ENCODE assay signal across 14 cellular contexts in genomic region chr12:117020536-117021220, GRCh38.
"Had no signal": no experiment of that assay in that cellular context is flagged by ENCODE, and none has a peak within 500 bp of the region (broad histone marks: within the 10 kb centered on the region; RNA-seq: fewer than 3 reads in every experiment).

No MANE protein-coding gene starts in this region.

- H3K4me1 ChIP-seq: vagina had no signal

- H3K27ac ChIP-seq: skin epidermis, vagina had no signal

- H3K27me3 Mint-ChIP-seq: activated naive CD8-positive, alpha-beta T cell treated with anti-CD3 and anti-CD28 coated beads for 36 hours; effector memory CD8-positive, alpha-beta T cell; progenitor cell of endocrine pancreas had no signal

- DNase-seq: activated CD4-positive, alpha-beta T cell treated with anti-CD3 and anti-CD28 coated beads, Interleukin-2, amount 50 U/mL, for 4 hours; activated gamma-delta T cell treated with Interleukin-2 at 50 U/mL for 16 hours; activated naive CD8-positive, alpha-beta T cell treated with anti-CD3 and anti-CD28 coated beads for 36 hours; activated T-cell treated with anti-CD3 and anti-CD28 coated beads, Interleukin-2, amount 50 U/mL, for 72 hours; amniotic stem cell; effector memory CD8-positive, alpha-beta T cell; stimulated activated CD4-positive, alpha-beta T cell treated with anti-CD3 and anti-CD28 coated beads, Interleukin-2, amount 100 ng/mL, for 48 hours; T1000 had no signal

- H3K4me3 Mint-ChIP-seq: activated naive CD8-positive, alpha-beta T cell treated with anti-CD3 and anti-CD28 coated beads for 36 hours; activated T-cell treated with anti-CD3 and anti-CD28 coated beads, Interleukin-2, amount 50 U/mL, for 72 hours; effector memory CD8-positive, alpha-beta T cell; mesothelial cell of epicardium; nephron had no signal

- ATAC-seq: activated CD4-positive, CD25-positive, alpha-beta regulatory T cell treated with anti-CD3 and anti-CD28 coated beads, Interleukin-2, amount 50 U/mL, for 24 hours; activated T-cell treated with anti-CD3 and anti-CD28 coated beads, Interleukin-2, amount 50 U/mL, for 72 hours; effector memory CD8-positive, alpha-beta T cell had no signal

- H3K27me3 ChIP-seq: vagina had no signal

- H3K4me3 ChIP-seq: skin epidermis, vagina had no signal

- H3K9me3 ChIP-seq: vagina had no signal

- H3K27ac Mint-ChIP-seq: activated naive CD8-positive, alpha-beta T cell treated with anti-CD3 and anti-CD28 coated beads for 36 hours; mesothelial cell of epicardium; nephron; progenitor cell of endocrine pancreas had no signal
